ENCODE assay signal across 1 cellular context in the genomic region with DNA sequence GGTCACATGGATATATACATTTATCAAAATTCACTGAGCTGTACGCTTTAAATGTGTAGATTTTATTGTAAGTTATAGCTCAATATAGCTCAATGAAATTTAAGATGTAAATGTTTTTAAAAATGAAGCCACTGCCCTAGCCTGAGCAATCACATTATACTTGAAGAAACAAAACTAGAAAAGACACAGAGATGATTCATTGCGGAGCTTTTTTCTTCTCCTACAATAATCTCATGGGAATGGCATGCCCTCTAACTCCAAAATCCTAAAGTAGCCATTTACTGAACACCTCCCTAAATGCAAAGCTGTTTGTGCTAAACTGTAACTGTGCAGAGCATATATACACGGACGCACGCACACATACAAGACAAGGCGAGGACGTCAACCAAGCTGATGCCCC.
TF ChIP-seq lines count a peak whose summit lies in the region.

No MANE protein-coding gene starts in this region.

TF ChIP-seq in GM12878, 131 proteins besides CTCF, POLR2A, EP300 and RAD21:
- TF ChIP-seq, protein P1, sequence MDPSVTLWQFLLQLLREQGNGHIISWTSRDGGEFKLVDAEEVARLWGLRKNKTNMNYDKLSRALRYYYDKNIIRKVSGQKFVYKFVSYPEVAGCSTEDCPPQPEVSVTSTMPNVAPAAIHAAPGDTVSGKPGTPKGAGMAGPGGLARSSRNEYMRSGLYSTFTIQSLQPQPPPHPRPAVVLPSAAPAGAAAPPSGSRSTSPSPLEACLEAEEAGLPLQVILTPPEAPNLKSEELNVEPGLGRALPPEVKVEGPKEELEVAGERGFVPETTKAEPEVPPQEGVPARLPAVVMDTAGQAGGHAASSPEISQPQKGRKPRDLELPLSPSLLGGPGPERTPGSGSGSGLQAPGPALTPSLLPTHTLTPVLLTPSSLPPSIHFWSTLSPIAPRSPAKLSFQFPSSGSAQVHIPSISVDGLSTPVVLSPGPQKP (IDR thresholded peaks at IDR 0.05; ENCODE audit: low read depth, low read length) = no peak
- TF ChIP-seq RELB (IDR thresholded peaks at IDR 0.05; ENCODE audit: low read depth) (no peak), RB1 (IDR thresholded peaks at IDR 0.05; ENCODE audit: borderline replicate concordance) (no peak), HDAC2 (IDR thresholded peaks at IDR 0.05) (no peak), BRCA1 (IDR thresholded peaks at IDR 0.05; ENCODE audit: low read depth, low read length) (no peak), NR2C2 (IDR thresholded peaks at IDR 0.05; ENCODE audit: borderline replicate concordance, control insufficient read depth, insufficient read length, low read depth) (no peak), CHD4 (IDR thresholded peaks at IDR 0.05) (no peak), SMAD5 (IDR thresholded peaks at IDR 0.05; ENCODE audit: low read depth) (no peak), MXI1 (IDR thresholded peaks at IDR 0.05; ENCODE audit: low read depth, low read length) (no peak), E4F1 (IDR thresholded peaks at IDR 0.05; ENCODE audit: borderline replicate concordance, partially characterized antibody) (no peak), POLR2AphosphoS2 (IDR thresholded peaks at IDR 0.05; ENCODE audit: low read depth, low read length) (no peak), SUPT20H (IDR thresholded peaks at IDR 0.05; ENCODE audit: borderline replicate concordance, control insufficient read depth, low read depth, low read length) (no peak), CHD2 (IDR thresholded peaks at IDR 0.05; ENCODE audit: borderline replicate concordance, low read depth, low read length) (no peak), JUND (IDR thresholded peaks at IDR 0.05; ENCODE audit: low read depth, low read length) (no peak), SRF (IDR thresholded peaks at IDR 0.05; ENCODE audit: low read depth in 2 of 2, low read length in 2 of 2) (no peak), RCOR1 (conservative IDR thresholded peaks at IDR 0.05; ENCODE audit: low read depth, low read length) (no peak)
- TF ChIP-seq, protein P2, sequence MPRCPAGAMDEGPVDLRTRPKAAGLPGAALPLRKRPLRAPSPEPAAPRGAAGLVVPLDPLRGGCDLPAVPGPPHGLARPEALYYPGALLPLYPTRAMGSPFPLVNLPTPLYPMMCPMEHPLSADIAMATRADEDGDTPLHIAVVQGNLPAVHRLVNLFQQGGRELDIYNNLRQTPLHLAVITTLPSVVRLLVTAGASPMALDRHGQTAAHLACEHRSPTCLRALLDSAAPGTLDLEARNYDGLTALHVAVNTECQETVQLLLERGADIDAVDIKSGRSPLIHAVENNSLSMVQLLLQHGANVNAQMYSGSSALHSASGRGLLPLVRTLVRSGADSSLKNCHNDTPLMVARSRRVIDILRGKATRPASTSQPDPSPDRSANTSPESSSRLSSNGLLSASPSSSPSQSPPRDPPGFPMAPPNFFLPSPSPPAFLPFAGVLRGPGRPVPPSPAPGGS (IDR thresholded peaks at IDR 0.05; ENCODE audit: borderline replicate concordance, insufficient read depth, low read depth, low read length, poor library complexity, severe bottlenecking) = no peak
- TF ChIP-seq, protein P3, sequence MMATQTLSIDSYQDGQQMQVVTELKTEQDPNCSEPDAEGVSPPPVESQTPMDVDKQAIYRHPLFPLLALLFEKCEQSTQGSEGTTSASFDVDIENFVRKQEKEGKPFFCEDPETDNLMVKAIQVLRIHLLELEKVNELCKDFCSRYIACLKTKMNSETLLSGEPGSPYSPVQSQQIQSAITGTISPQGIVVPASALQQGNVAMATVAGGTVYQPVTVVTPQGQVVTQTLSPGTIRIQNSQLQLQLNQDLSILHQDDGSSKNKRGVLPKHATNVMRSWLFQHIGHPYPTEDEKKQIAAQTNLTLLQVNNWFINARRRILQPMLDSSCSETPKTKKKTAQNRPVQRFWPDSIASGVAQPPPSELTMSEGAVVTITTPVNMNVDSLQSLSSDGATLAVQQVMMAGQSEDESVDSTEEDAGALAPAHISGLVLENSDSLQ (IDR thresholded peaks at IDR 0.05) = no peak
- TF ChIP-seq, protein P4, sequence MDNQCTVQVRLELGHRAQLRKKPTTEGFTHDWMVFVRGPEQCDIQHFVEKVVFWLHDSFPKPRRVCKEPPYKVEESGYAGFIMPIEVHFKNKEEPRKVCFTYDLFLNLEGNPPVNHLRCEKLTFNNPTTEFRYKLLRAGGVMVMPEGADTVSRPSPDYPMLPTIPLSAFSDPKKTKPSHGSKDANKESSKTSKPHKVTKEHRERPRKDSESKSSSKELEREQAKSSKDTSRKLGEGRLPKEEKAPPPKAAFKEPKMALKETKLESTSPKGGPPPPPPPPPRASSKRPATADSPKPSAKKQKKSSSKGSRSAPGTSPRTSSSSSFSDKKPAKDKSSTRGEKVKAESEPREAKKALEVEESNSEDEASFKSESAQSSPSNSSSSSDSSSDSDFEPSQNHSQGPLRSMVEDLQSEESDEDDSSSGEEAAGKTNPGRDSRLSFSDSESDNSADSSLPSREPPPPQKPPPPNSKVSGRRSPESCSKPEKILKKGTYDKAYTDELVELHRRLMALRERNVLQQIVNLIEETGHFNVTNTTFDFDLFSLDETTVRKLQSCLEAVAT (IDR thresholded peaks at IDR 0.05) = no peak
TF ChIP-seq in GM12878: peak in this region for 0.
